ENCODE assay signal across 1 cellular context in genomic region chr19:46746281-46746965, GRCh38.
TF ChIP-seq lines count a peak whose summit lies in the region.

Gene STRN4 (minus strand): TSS chr19:46746450. CDS start chr19:46746430, 20 bp downstream.

TF ChIP-seq in K562, 482 proteins besides CTCF, POLR2A, EP300 and RAD21 (continued from another document and continues in another):
- no peak for TF ChIP-seq ZNF609 (CRISPR knock-in tag; IDR thresholded peaks at IDR 0.05; ENCODE audit: borderline replicate concordance)
- no peak for TF ChIP-seq CBFA2T3 (IDR thresholded peaks at IDR 0.05)
- no peak for TF ChIP-seq ZBTB40 (IDR thresholded peaks at IDR 0.05)
- no peak for TF ChIP-seq ZBTB40 (CRISPR knock-in tag; IDR thresholded peaks at IDR 0.05)
- no peak for TF ChIP-seq POLR2B (IDR thresholded peaks at IDR 0.05; ENCODE audit: low read depth, partially characterized antibody)
- TF ChIP-seq CHD7 (IDR thresholded peaks at IDR 0.05; ENCODE audit: low read depth, low read length) = no peak
- TF ChIP-seq MEIS2 (IDR thresholded peaks at IDR 0.05; ENCODE audit: partially characterized antibody) = no peak
- peak; percentile 51 to 66 for TF ChIP-seq MAZ (CRISPR knock-in tag; conservative IDR thresholded peaks at IDR 0.05 in 1 of 2, IDR thresholded peaks at IDR 0.05 in 1 of 2)
- TF ChIP-seq NFRKB (IDR thresholded peaks at IDR 0.05; ENCODE audit: low read depth) = no peak
- TF ChIP-seq ATF3 (IDR thresholded peaks at IDR 0.05) = no peak
- TF ChIP-seq ATF3 (CRISPR knock-in tag; conservative IDR thresholded peaks at IDR 0.05) = no peak
- TF ChIP-seq HCFC1 (IDR thresholded peaks at IDR 0.05; ENCODE audit: low read depth, low read length) = no peak
- TF ChIP-seq CCNT2 (IDR thresholded peaks at IDR 0.05; ENCODE audit: borderline replicate concordance, extremely low read depth, insufficient read length, low read depth, low read length) = peak; percentile 35
- no peak for TF ChIP-seq CREB1 (IDR thresholded peaks at IDR 0.05)
- TF ChIP-seq CREB1 (CRISPR knock-in tag; IDR thresholded peaks at IDR 0.05) = no peak
- no peak for TF ChIP-seq ATF2 (CRISPR knock-in tag; IDR thresholded peaks at IDR 0.05)
- TF ChIP-seq ZNF239 (CRISPR knock-in tag; IDR thresholded peaks at IDR 0.05) = no peak
- 0 out of 2 replicates have a peak, but pooled peaks have one; percentile 7 for TF ChIP-seq FOSL1 (tag; conservative IDR thresholded peaks at IDR 0.05)
- no peak for TF ChIP-seq DIDO1 (tag; IDR thresholded peaks at IDR 0.05; ENCODE audit: low read depth)
- TF ChIP-seq CREM (IDR thresholded peaks at IDR 0.05; ENCODE audit: low read depth) = no peak
- no peak for TF ChIP-seq MTA3 (IDR thresholded peaks at IDR 0.05; ENCODE audit: borderline replicate concordance)
- TF ChIP-seq ZBTB34 (CRISPR knock-in tag; IDR thresholded peaks at IDR 0.05) = no peak
- TF ChIP-seq XRCC4 (IDR thresholded peaks at IDR 0.05; ENCODE audit: extremely low read depth, insufficient read depth, insufficient read length) = no peak
